16 cellular contexts compared by ENCODE assay signal in the genomic region with DNA sequence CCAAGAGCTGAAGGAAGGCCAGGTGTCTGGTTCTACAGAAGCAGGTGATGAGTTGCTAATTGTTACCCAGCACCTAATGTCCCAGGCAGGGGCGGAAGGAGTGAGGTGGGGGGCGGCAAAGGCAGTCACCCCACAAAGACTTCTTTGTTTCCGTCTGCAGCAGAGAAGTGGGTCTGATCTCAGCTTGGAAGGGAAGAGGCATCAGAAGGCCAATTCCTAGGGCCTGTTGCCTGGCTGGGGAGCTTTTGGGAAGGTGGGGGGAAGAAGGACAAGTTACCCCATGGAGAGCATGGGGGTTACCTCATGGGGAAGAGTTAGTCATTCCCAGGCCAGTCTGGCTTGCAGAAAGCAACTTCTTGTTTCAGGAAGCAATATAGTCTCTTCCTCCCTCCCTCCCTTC. TPM values are rescaled to one million over a fixed set of nuclear protein-coding genes. Genes with fewer than 3 reads are reported as not detected.
DNase-seq lines count a peak whose midpoint lies in the region; ATAC-seq and TF ChIP-seq lines count a peak whose summit lies in the region.
"Had no signal": no experiment of that assay in that cellular context is flagged by ENCODE, and none has a peak within 500 bp of the region (broad histone marks: within the 10 kb centered on the region; RNA-seq: fewer than 3 reads in every experiment).

No MANE protein-coding gene starts in this region.

- H4K20me1 ChIP-seq in BLaER1 (no peaks in the 10 kb centered on the region), osteoblast (ENCODE audit: insufficient read depth, low read length) (no peaks in the 10 kb centered on the region)

- H3K4me1 ChIP-seq in BLaER1, result peaks cover 10% of the 10 kb centered on the region
- no peaks in the 10 kb centered on the region for H3K4me1 ChIP-seq in HEK293 (ENCODE audit: control insufficient read depth, insufficient read depth, low read length)
- H3K4me1 ChIP-seq in osteoblast (ENCODE audit: insufficient read depth, low read length), result no peaks in the 10 kb centered on the region

- H3K4me3 Mint-ChIP-seq in T-helper 17 cell, result no peak overlapping the region

- no peak overlapping the region for H3K9ac ChIP-seq in BLaER1
- H3K9ac ChIP-seq: SK-N-SH had no signal

- ATAC-seq in GM19328 (IDR thresholded peaks at IDR 0.05; ENCODE audit: unreplicated experiment), result no peak
- ATAC-seq in T-helper 17 cell, result no peak
- ATAC-seq in HG02571 (IDR thresholded peaks at IDR 0.05; ENCODE audit: unreplicated experiment), result no peak

- H3K27ac Mint-ChIP-seq in T-helper 17 cell, result no peak overlapping the region

- H2AFZ ChIP-seq in osteoblast (ENCODE audit: low read length), result no peak overlapping the region

- no peaks in the 10 kb centered on the region for H3K36me3 Mint-ChIP-seq in T-helper 17 cell (ENCODE audit: low read depth)

- no peaks in the 10 kb centered on the region for H3K79me2 ChIP-seq in osteoblast (ENCODE audit: insufficient read depth, low read length)

- no peak overlapping the region for H3K27ac ChIP-seq in BLaER1
- no peak overlapping the region for H3K27ac ChIP-seq in HEK293 (ENCODE audit: extremely low read depth, low read depth, low read length)
- H3K27ac ChIP-seq in dorsolateral prefrontal cortex, result peak overlapping the region in 51 of 59 donors; percentile 7 to 89 (median 76)
- no peak overlapping the region for H3K27ac ChIP-seq in osteoblast (ENCODE audit: low read depth, low read length)
- H3K27ac ChIP-seq: C4-2B had no signal

- no peaks in the 10 kb centered on the region for H3K9me3 ChIP-seq in BLaER1
- no peaks in the 10 kb centered on the region for H3K9me3 ChIP-seq in HEK293 (ENCODE audit: control insufficient read depth, insufficient read depth, low read depth, low read length)
- no peaks in the 10 kb centered on the region for H3K9me3 ChIP-seq in osteoblast (ENCODE audit: low read depth, low read length)
- H3K9me3 ChIP-seq in T-helper 17 cell (ENCODE audit: control insufficient read depth, low read length, poor library complexity, severe bottlenecking), result no peaks in the 10 kb centered on the region
- H3K9me3 ChIP-seq: SK-N-SH had no signal

- DNase-seq in dorsolateral prefrontal cortex (no peak), osteoblast (ENCODE audit: insufficient read length, low spot score, missing footprints) (peak; percentile 29), T-helper 17 cell (no peak)
- DNase-seq: HCEC 1CT, NCI-H187, NCI-H226, NCI-H524, NCI-H82, OCI-M1, SHP77 treated with DMSO at 0.1 percent for 48 hours, SK-N-SH had no signal

- peaks cover 60% of the 10 kb centered on the region for H3K27me3 Mint-ChIP-seq in T-helper 17 cell

- POLR2A ChIA-PET in HEK293 (lab: Yijun Ruan, JAX), result no interaction called here

- H3K4me3 ChIP-seq in BLaER1 (no peak overlapping the region), HEK293 (ENCODE audit: low read depth, low read length) (no peak overlapping the region), dorsolateral prefrontal cortex (peak overlapping the region in 45 of 59 donors; percentile 3 to 55 (median 34)), osteoblast (ENCODE audit: insufficient read depth, low read length) (no peak overlapping the region)

- H3K27me3 ChIP-seq in BLaER1, result no peaks in the 10 kb centered on the region
- H3K27me3 ChIP-seq in dorsolateral prefrontal cortex, result no peaks in the 10 kb centered on the region
- no peaks in the 10 kb centered on the region for H3K27me3 ChIP-seq in osteoblast (ENCODE audit: insufficient read depth, low read length)

- no peaks in the 10 kb centered on the region for H3K36me3 ChIP-seq in BLaER1
- no peaks in the 10 kb centered on the region for H3K36me3 ChIP-seq in HEK293 (ENCODE audit: control insufficient read depth in 2 of 2, insufficient read depth in 1 of 2, low read length in 2 of 2)
- no peaks in the 10 kb centered on the region for H3K36me3 ChIP-seq in osteoblast (ENCODE audit: insufficient read depth, low read length)

- H3K4me2 ChIP-seq in BLaER1 (peak overlapping the region; percentile 24; the same call in 1 of the 2 replicates), osteoblast (ENCODE audit: insufficient read depth, low read length) (no peak overlapping the region)
- H3K4me2 ChIP-seq: SK-N-SH had no signal

- intact Hi-C loops in dorsolateral prefrontal cortex (cut with DNase I), result loop anchor here in 1 of 2 donors (10.0 kb wide), 1 partner anchor 116 kb away; no protein-coding TSS in a partner anchor

- no peaks in the 10 kb centered on the region for H3K4me1 Mint-ChIP-seq in T-helper 17 cell

- TF ChIP-seq CTCF in HEK293 (tag by site-specific recombination; IDR thresholded peaks at IDR 0.05) (no peak), dorsolateral prefrontal cortex (IDR thresholded peaks at IDR 0.05 in 54 of 56, conservative IDR thresholded peaks at IDR 0.05 in 2 of 56; ENCODE audit: low read depth in 1 of 56, partially characterized antibody in 56 of 56) (no peak), osteoblast (IDR thresholded peaks at IDR 0.05; ENCODE audit: extremely low read depth, low read depth, low read length) (no peak)

- CTCF ChIA-PET in HEK293 (lab: Yijun Ruan, JAX), result interaction anchor here (0.6 to 0.9 kb wide), 2 partner anchors 9 to 21 kb away, joined by 3 to 4 read pairs; no protein-coding TSS in a partner anchor

TF ChIP-seq in HEK293, 187 proteins besides CTCF, POLR2A, EP300 and RAD21:
- TF ChIP-seq, protein P1, sequence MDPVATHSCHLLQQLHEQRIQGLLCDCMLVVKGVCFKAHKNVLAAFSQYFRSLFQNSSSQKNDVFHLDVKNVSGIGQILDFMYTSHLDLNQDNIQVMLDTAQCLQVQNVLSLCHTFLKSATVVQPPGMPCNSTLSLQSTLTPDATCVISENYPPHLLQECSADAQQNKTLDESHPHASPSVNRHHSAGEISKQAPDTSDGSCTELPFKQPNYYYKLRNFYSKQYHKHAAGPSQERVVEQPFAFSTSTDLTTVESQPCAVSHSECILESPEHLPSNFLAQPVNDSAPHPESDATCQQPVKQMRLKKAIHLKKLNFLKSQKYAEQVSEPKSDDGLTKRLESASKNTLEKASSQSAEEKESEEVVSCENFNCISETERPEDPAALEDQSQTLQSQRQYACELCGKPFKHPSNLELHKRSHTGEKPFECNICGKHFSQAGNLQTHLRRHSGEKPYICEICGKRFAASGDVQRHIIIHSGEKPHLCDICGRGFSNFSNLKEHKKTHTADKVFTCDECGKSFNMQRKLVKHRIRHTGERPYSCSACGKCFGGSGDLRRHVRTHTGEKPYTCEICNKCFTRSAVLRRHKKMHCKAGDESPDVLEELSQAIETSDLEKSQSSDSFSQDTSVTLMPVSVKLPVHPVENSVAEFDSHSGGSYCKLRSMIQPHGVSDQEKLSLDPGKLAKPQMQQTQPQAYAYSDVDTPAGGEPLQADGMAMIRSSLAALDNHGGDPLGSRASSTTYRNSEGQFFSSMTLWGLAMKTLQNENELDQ (tag by site-specific recombination; IDR thresholded peaks at IDR 0.05; ENCODE audit: low read depth), result no peak
- TF ChIP-seq SP3 (tag by site-specific recombination; IDR thresholded peaks at IDR 0.05) (no peak), GLIS1 (tag by site-specific recombination; IDR thresholded peaks at IDR 0.05) (peak; percentile 71), ZNF112 (tag by site-specific recombination; IDR thresholded peaks at IDR 0.05) (no peak), WT1 (tag by site-specific recombination; IDR thresholded peaks at IDR 0.05) (no peak)
- TF ChIP-seq, protein P2, sequence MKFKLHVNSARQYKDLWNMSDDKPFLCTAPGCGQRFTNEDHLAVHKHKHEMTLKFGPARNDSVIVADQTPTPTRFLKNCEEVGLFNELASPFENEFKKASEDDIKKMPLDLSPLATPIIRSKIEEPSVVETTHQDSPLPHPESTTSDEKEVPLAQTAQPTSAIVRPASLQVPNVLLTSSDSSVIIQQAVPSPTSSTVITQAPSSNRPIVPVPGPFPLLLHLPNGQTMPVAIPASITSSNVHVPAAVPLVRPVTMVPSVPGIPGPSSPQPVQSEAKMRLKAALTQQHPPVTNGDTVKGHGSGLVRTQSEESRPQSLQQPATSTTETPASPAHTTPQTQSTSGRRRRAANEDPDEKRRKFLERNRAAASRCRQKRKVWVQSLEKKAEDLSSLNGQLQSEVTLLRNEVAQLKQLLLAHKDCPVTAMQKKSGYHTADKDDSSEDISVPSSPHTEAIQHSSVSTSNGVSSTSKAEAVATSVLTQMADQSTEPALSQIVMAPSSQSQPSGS (tag by site-specific recombination; IDR thresholded peaks at IDR 0.05; ENCODE audit: low read depth), result no peak
TF ChIP-seq in HEK293: peak in this region for 1.

RNA-seq across cellular contexts. Expression of a gene that starts 10.9 kb away (rescaled TPM):
- 100 to 1,000 TPM in 2 of 120 experiments, 10 to 100 TPM in 118; 36.8 to 116 (median 73.4) TPM for total RNA-seq in dorsolateral prefrontal cortex
- not detected in 2 replicates for total RNA-seq in osteoblast
- not detected for total RNA-seq in T-helper 17 cell

Comparison
In these comparisons a context has a peak if more than half of its experiments do, and no peak if none do; other contexts are left out.
1. H3K27ac ChIP-seq: peak in dorsolateral prefrontal cortex (51 of 59); none in BLaER1 (single experiment), HEK293 (single experiment) and osteoblast (single experiment).
2. H3K4me3 ChIP-seq: peak in dorsolateral prefrontal cortex (45 of 59); none in BLaER1 (single experiment), HEK293 (single experiment) and osteoblast (single experiment).
3. RNA of a gene that starts 10.9 kb away (total RNA-seq): 36.8 to 116 TPM in dorsolateral prefrontal cortex; not detected in osteoblast and not detected in T-helper 17 cell; every median in the first group is over 10 times any median in the second.